Comparison of ENCODE assay signal across 9 cellular contexts in the genomic region with DNA sequence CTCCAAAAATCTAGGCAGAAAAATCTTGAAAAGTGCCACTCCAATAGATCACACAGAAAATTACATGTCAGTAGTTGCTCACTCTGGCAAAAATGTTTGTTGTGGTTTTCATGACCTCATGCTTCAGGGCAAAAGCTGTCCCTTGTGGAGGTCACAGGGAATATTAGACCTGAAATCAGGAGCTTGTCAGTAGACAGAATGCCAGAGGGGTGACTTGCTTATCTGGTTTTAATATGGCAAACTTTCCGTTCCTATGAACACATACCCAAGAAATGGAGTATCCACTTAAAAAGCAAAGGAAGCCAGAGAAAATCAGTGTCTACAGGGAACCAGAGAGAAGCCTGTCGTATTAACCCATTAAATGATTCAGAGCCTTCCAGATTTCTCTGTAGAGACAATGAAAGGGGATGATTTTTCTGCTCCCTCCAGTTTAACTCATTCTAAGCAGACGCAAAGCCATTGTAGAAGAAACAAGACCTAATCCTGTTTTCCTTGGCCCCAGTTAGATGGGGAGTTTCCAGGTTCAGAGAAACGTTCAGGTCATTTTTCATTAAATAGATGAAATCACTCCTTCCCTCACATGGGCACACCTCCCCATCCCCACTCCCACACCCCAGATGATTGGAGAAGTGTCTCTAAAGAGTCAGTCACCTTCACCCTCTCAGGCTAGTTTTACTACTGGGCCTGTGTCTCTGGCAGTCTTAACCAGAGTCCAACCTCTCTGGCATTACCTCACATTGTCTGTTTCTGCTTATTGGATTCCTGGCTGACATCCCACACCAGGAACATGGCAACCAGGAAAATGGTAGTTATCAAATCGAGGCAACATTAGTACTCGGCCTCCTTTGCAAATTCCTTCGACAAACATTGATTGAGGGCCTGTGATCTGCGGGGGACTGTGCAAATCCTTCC. TPM values are rescaled to one million over a fixed set of nuclear protein-coding genes. Genes with fewer than 3 reads are reported as not detected.
DNase-seq lines count a peak whose midpoint lies in the region; ATAC-seq and TF ChIP-seq lines count a peak whose summit lies in the region.
"Had no signal": no experiment of that assay in that cellular context is flagged by ENCODE, and none has a peak within 500 bp of the region (broad histone marks: within the 10 kb centered on the region; RNA-seq: fewer than 3 reads in every experiment).

No MANE protein-coding gene starts in this region.

- no peak overlapping the region for H3K27ac ChIP-seq in psoas muscle

- DNase-seq in GM03348 (ENCODE audit: low spot score): peak; percentile 43
- peak; percentile 44 for DNase-seq in RKO (ENCODE audit: low spot score)
- peak; percentile 24 for DNase-seq in fibroblast of villous mesenchyme (ENCODE audit: low read depth)
- DNase-seq in psoas muscle: no peak
- no peak for DNase-seq in activated CD4-positive, alpha-beta T cell treated with anti-CD3 and anti-CD28 coated beads, Interleukin-2, amount 10 ng/mL, durations not matched to agents 7 days and 5 days
- DNase-seq in GM20000 (ENCODE audit: low spot score): no peak
- no peak for DNase-seq in activated CD4-positive, CD25-positive, alpha-beta regulatory T cell treated with anti-CD3 and anti-CD28 coated beads, Interleukin-2, amount 50 U/mL, for 72 hours
- DNase-seq: activated CD8-positive, alpha-beta memory T cell treated with anti-CD3 and anti-CD28 coated beads, Interleukin-2, amount 50 U/mL, for 4 hours had no signal

- intact Hi-C loops in psoas muscle (cut with DNase I): loop anchor here in 1 of 2 donors (10.0 kb wide), 1 partner anchor 298 kb away; no protein-coding TSS in a partner anchor

- no peak for TF ChIP-seq CTCF in fibroblast of villous mesenchyme (IDR thresholded peaks at IDR 0.05; ENCODE audit: insufficient read depth, low read depth, low read length)
- TF ChIP-seq CTCF in psoas muscle (IDR thresholded peaks at IDR 0.05): no peak
- no peak for TF ChIP-seq CTCF in GM20000 (IDR thresholded peaks at IDR 0.05; ENCODE audit: extremely low read depth, missing control alignments)

- H3K36me3 ChIP-seq in psoas muscle (ENCODE audit: insufficient read depth in 1 of 2, low read depth in 1 of 2): no peaks in the 10 kb centered on the region

- POLR2A ChIA-PET in activated CD4-positive, alpha-beta T cell treated with anti-CD3 and anti-CD28 coated beads, Interleukin-2, amount 10 ng/mL, durations not matched to agents 7 days and 5 days (lab: Charles Lee): no interaction called here

- ATAC-seq in psoas muscle: peak in 3 of 4 donors; percentile 46 to 61 (median 51)
- no peak for ATAC-seq in GM21576 (IDR thresholded peaks at IDR 0.05; ENCODE audit: unreplicated experiment)

- H3K9me3 Mint-ChIP-seq in activated CD4-positive, alpha-beta T cell treated with anti-CD3 and anti-CD28 coated beads, Interleukin-2, amount 10 ng/mL, durations not matched to agents 7 days and 5 days: no peaks in the 10 kb centered on the region

- H3K4me3 ChIP-seq in fibroblast of villous mesenchyme (ENCODE audit: low read depth, low read length) (no peak overlapping the region), psoas muscle (no peak overlapping the region)

- peaks cover 0 to 13% (median 4%) of the 10 kb centered on the region in 3 donors for H3K27me3 ChIP-seq in psoas muscle (ENCODE audit: insufficient read depth in 3 of 3, low read length in 2 of 3)

- peaks cover under 1% of the 10 kb centered on the region for H3K4me1 Mint-ChIP-seq in activated CD4-positive, alpha-beta T cell treated with anti-CD3 and anti-CD28 coated beads, Interleukin-2, amount 10 ng/mL, durations not matched to agents 7 days and 5 days

- H3K4me1 ChIP-seq in psoas muscle: peaks cover 4% of the 10 kb centered on the region

- CTCF ChIA-PET in activated CD4-positive, alpha-beta T cell treated with anti-CD3 and anti-CD28 coated beads, Interleukin-2, amount 10 ng/mL, durations not matched to agents 7 days and 5 days (lab: Charles Lee): no interaction called here

- 48 to 60% (median 51%) methylated on average over 8 of the region's 8 CpGs for WGBS in psoas muscle, 3 donors

- H3K27ac Mint-ChIP-seq in activated CD4-positive, alpha-beta T cell treated with anti-CD3 and anti-CD28 coated beads, Interleukin-2, amount 10 ng/mL, durations not matched to agents 7 days and 5 days: no peak overlapping the region

- H3K36me3 Mint-ChIP-seq in activated CD4-positive, alpha-beta T cell treated with anti-CD3 and anti-CD28 coated beads, Interleukin-2, amount 10 ng/mL, durations not matched to agents 7 days and 5 days (ENCODE audit: low read depth): peaks cover 2% of the 10 kb centered on the region

- H3K27me3 Mint-ChIP-seq in activated CD4-positive, alpha-beta T cell treated with anti-CD3 and anti-CD28 coated beads, Interleukin-2, amount 10 ng/mL, durations not matched to agents 7 days and 5 days: peaks cover 27% of the 10 kb centered on the region

- H3K4me3 Mint-ChIP-seq in activated CD4-positive, alpha-beta T cell treated with anti-CD3 and anti-CD28 coated beads, Interleukin-2, amount 10 ng/mL, durations not matched to agents 7 days and 5 days: no peak overlapping the region

- no peaks in the 10 kb centered on the region for H3K9me3 ChIP-seq in psoas muscle

RNA-seq across cellular contexts. Expression of a gene that starts 6.0 kb away (rescaled TPM):
- total RNA-seq in fibroblast of villous mesenchyme (1.3 and 1.7 TPM in 2 replicates), psoas muscle (1 to 10 TPM; 1.6 to 2.7 (median 2.1) TPM)
- polyA plus RNA-seq in psoas muscle: 1 to 10 TPM in 1 of 3 donors, under 1 TPM in 2; 0.58 to 1.4 (median 0.83) TPM
- total RNA-seq in activated CD4-positive, alpha-beta T cell treated with anti-CD3 and anti-CD28 coated beads, Interleukin-2, amount 10 ng/mL, durations not matched to agents 7 days and 5 days: not detected

Comparison
In these comparisons a context has a peak if more than half of its experiments do, and no peak if none do; other contexts are left out.
1. DNase-seq: peak in GM03348 (single experiment), RKO (single experiment) and fibroblast of villous mesenchyme (single experiment); none in psoas muscle (0 of 2), activated CD4-positive, alpha-beta T cell treated with anti-CD3 and anti-CD28 coated beads, Interleukin-2, amount 10 ng/mL, durations not matched to agents 7 days and 5 days (single experiment), GM20000 (single experiment) and activated CD4-positive, CD25-positive, alpha-beta regulatory T cell treated with anti-CD3 and anti-CD28 coated beads, Interleukin-2, amount 50 U/mL, for 72 hours (single experiment).